In the genomic region with DNA sequence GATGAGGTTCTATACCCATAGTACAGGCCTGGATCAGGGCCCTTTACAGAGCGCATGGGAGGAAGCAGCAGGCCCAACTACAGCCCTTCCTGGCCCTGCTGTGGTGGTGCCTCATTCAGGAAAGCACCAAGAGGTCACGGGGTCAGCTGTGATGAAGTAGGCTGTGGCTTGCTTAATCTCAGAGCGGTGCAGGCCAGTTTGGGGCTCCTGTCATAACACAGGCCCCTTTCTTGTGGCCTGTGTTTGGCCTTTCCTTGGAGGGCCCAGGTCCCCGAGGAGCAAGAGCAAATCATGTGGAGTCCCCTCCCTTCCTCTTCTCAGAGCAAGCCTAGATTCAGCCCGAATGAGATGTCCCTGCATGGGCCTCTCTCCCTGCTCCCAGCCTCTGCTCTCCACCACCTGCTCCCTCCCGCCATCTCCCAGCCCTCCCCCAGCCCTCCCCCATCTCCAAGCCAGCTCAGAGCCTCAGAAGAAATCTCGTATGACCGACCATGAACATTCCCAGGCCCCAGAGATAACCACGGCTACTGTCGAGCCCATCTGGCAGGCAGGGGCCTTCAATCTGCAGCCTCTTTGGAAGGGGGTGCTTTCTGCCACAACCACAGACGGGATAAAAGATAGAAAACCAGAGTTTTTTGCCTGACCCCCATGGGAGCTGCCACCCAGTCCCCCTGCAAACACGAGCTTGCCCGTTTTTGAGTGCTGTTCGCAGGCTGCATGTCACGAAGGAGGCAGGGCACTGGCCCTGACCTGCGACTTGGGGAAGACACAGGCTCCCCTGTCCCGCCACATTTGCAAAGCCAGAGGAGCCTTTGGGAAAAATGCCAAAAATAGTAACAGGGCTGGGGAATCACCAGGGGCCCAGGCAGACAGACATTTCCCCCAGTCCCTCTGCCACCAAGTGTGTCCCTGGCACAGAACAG, we compare ENCODE assay signal across 10 cellular contexts. TPM values are rescaled to one million over a fixed set of nuclear protein-coding genes. Genes with fewer than 3 reads are reported as not detected.
DNase-seq lines count a peak whose midpoint lies in the region; ATAC-seq and TF ChIP-seq lines count a peak whose summit lies in the region.
"Had no signal": no experiment of that assay in that cellular context is flagged by ENCODE, and none has a peak within 500 bp of the region (broad histone marks: within the 10 kb centered on the region; RNA-seq: fewer than 3 reads in every experiment).

No MANE protein-coding gene starts in this region.

- H3K27me3 Mint-ChIP-seq in CD14-positive monocyte (ENCODE audit: low read depth in 3 of 3) = no peaks in the 10 kb centered on the region
- no peaks in the 10 kb centered on the region for H3K27me3 Mint-ChIP-seq in dendritic cell treated with granulocyte-macrophage colony-stimulating factor and Interleukin-4, amounts not matched to agents 40 ng/mL and 50 ng/mL, for 4 days
- H3K27me3 Mint-ChIP-seq: T-cell had no signal

- peaks cover 52% of the 10 kb centered on the region for H3K4me1 Mint-ChIP-seq in CD14-positive monocyte
- peaks cover 77% of the 10 kb centered on the region for H3K4me1 Mint-ChIP-seq in dendritic cell treated with granulocyte-macrophage colony-stimulating factor and Interleukin-4, amounts not matched to agents 40 ng/mL and 50 ng/mL, for 4 days (ENCODE audit: low read depth)

- no peak for ATAC-seq in HG03280 (IDR thresholded peaks at IDR 0.05; ENCODE audit: unreplicated experiment)
- ATAC-seq: T-cell had no signal

- no peak for TF ChIP-seq CTCF in CD14-positive monocyte (IDR thresholded peaks at IDR 0.05)

- intact Hi-C loops in CD14-positive monocyte (cut with micrococcal nuclease) = loop anchor here in 1 of 2 donors (2.0 kb wide), 2 partner anchors 26 to 34 kb away; no protein-coding TSS in a partner anchor
- intact Hi-C loops in dendritic cell treated with granulocyte-macrophage colony-stimulating factor and Interleukin-4, amounts not matched to agents 40 ng/mL and 50 ng/mL, for 4 days (cut with micrococcal nuclease) = loop anchor here (5.0 kb wide), 1 partner anchor 34 kb away; no protein-coding TSS in a partner anchor

- DNase-seq in CD14-positive monocyte (ENCODE audit: low spot score) (peak; percentile 92), NCI-H226 (peak; percentile 19), myocyte (ENCODE audit: low read depth) (peak; percentile 88), foreskin melanocyte (no peak), HK-2 (ENCODE audit: unreplicated experiment) (no peak), GM19240 (ENCODE audit: insufficient read length, low spot score) (no peak)
- DNase-seq: left colon had no signal

- no peaks in the 10 kb centered on the region for H3K9me3 Mint-ChIP-seq in CD14-positive monocyte
- H3K9me3 Mint-ChIP-seq in dendritic cell treated with granulocyte-macrophage colony-stimulating factor and Interleukin-4, amounts not matched to agents 40 ng/mL and 50 ng/mL, for 4 days = no peaks in the 10 kb centered on the region
- H3K9me3 Mint-ChIP-seq: T-cell had no signal

- peak overlapping the region; percentile 78 to 95 (median 91) for H3K27ac Mint-ChIP-seq in CD14-positive monocyte
- peak overlapping the region; percentile 71 for H3K27ac Mint-ChIP-seq in dendritic cell treated with granulocyte-macrophage colony-stimulating factor and Interleukin-4, amounts not matched to agents 40 ng/mL and 50 ng/mL, for 4 days
- H3K27ac Mint-ChIP-seq: T-cell had no signal

- H3K36me3 Mint-ChIP-seq in CD14-positive monocyte = peaks cover 12 to 24% of the 10 kb centered on the region in 2 donors
- H3K36me3 Mint-ChIP-seq in dendritic cell treated with granulocyte-macrophage colony-stimulating factor and Interleukin-4, amounts not matched to agents 40 ng/mL and 50 ng/mL, for 4 days (ENCODE audit: low read depth) = no peaks in the 10 kb centered on the region
- H3K36me3 Mint-ChIP-seq: T-cell had no signal

- peak overlapping the region in 1 of 2 donors; percentile 30 for H3K4me3 Mint-ChIP-seq in CD14-positive monocyte
- no peak overlapping the region for H3K4me3 Mint-ChIP-seq in dendritic cell treated with granulocyte-macrophage colony-stimulating factor and Interleukin-4, amounts not matched to agents 40 ng/mL and 50 ng/mL, for 4 days
- H3K4me3 Mint-ChIP-seq: T-cell had no signal

RNA-seq across cellular contexts. Expression of gene DUSP7, which starts 32.3 kb away (rescaled TPM):
- polyA plus RNA-seq in CD14-positive monocyte = 1 to 10 TPM; 2.8 to 3.9 TPM
- total RNA-seq in myocyte = 8.9 and 12.3 TPM in 2 replicates
- 10.9 TPM for polyA plus RNA-seq in myocyte (2012)

Comparison
In these comparisons a context has a peak if more than half of its experiments do, and no peak if none do; other contexts are left out.
1. DNase-seq: peak in CD14-positive monocyte (single experiment), NCI-H226 (single experiment) and myocyte (single experiment); none in foreskin melanocyte (single experiment), HK-2 (single experiment) and GM19240 (single experiment).